11 cellular contexts compared by ENCODE assay signal in genomic region chr17:77442976-77443742, GRCh38.
DNase-seq lines count a peak whose midpoint lies in the region; ATAC-seq and TF ChIP-seq lines count a peak whose summit lies in the region.
"Had no signal": no experiment of that assay in that cellular context is flagged by ENCODE, and none has a peak within 500 bp of the region (broad histone marks: within the 10 kb centered on the region; RNA-seq: fewer than 3 reads in every experiment).

No MANE protein-coding gene starts in this region.

- no peaks in the 10 kb centered on the region for H3K27me3 Mint-ChIP-seq in T-helper 1 cell treated with Interleukin-12 subunit alpha and Interleukin-12 subunit beta and Interleukin-4 antibody, amounts not matched to agents 30 μg/mL and 1 μg/mL, for 36 hours (ENCODE audit: low read depth)
- no peaks in the 10 kb centered on the region for H3K27me3 Mint-ChIP-seq in T-helper 2 cell treated with Interferon-gamma antibody and Interleukin-4, amounts not matched to agents 5 μg/mL and 100 μg/mL, for 36 hours (ENCODE audit: low read depth)
- H3K27me3 Mint-ChIP-seq in stimulated activated naive CD8-positive, alpha-beta T cell treated with anti-CD3 and anti-CD28 coated beads, Interleukin-15, amount 100 ng/mL, for 72 hours, result no peaks in the 10 kb centered on the region

- H3K4me1 Mint-ChIP-seq in T-helper 1 cell treated with Interleukin-12 subunit alpha and Interleukin-12 subunit beta and Interleukin-4 antibody, amounts not matched to agents 30 μg/mL and 1 μg/mL, for 36 hours (ENCODE audit: low read depth), result peaks cover 85% of the 10 kb centered on the region
- peaks cover 87% of the 10 kb centered on the region for H3K4me1 Mint-ChIP-seq in T-helper 2 cell treated with Interferon-gamma antibody and Interleukin-4, amounts not matched to agents 5 μg/mL and 100 μg/mL, for 36 hours (ENCODE audit: low read depth)
- peaks cover 100% of the 10 kb centered on the region for H3K4me1 Mint-ChIP-seq in stimulated activated naive CD8-positive, alpha-beta T cell treated with anti-CD3 and anti-CD28 coated beads, Interleukin-15, amount 100 ng/mL, for 72 hours

- peak overlapping the region; percentile 85 for H3K4me3 Mint-ChIP-seq in T-helper 1 cell treated with Interleukin-12 subunit alpha and Interleukin-12 subunit beta and Interleukin-4 antibody, amounts not matched to agents 30 μg/mL and 1 μg/mL, for 36 hours
- H3K4me3 Mint-ChIP-seq in T-helper 2 cell treated with Interferon-gamma antibody and Interleukin-4, amounts not matched to agents 5 μg/mL and 100 μg/mL, for 36 hours, result peak overlapping the region; percentile 84
- H3K4me3 Mint-ChIP-seq in stimulated activated naive CD8-positive, alpha-beta T cell treated with anti-CD3 and anti-CD28 coated beads, Interleukin-15, amount 100 ng/mL, for 72 hours, result peak overlapping the region; percentile 73 to 86

- DNase-seq in T-helper 1 cell, result no peak
- DNase-seq in T-helper 2 cell treated with Interferon-gamma antibody and Interleukin-4, amounts not matched to agents 5 μg/mL and 100 μg/mL, for 36 hours (ENCODE audit: low spot score), result no peak
- DNase-seq in fibroblast of villous mesenchyme (ENCODE audit: low read depth), result peak; percentile 61
- no peak for DNase-seq in stimulated activated naive CD8-positive, alpha-beta T cell treated with anti-CD3 and anti-CD28 coated beads, Interleukin-15, amount 100 ng/mL, for 72 hours
- no peak for DNase-seq in NCI-H2171 treated with DMSO at 0.1 percent for 48 hours (lab: John Stamatoyannopoulos, UW)
- no peak for DNase-seq in Right ventricle myocardium inferior (ENCODE audit: missing footprints)
- DNase-seq: amniotic stem cell, DMS79 treated with DMSO at 0.1 percent for 48 hours, NCI-H1436 treated with DMSO at 0.1 percent for 48 hours had no signal

- ATAC-seq in stimulated activated naive CD8-positive, alpha-beta T cell treated with anti-CD3 and anti-CD28 coated beads, Interleukin-15, amount 100 ng/mL, for 72 hours, result no peak
- no peak for ATAC-seq in GM21786 (IDR thresholded peaks at IDR 0.05; ENCODE audit: unreplicated experiment)
- no peak for ATAC-seq in Right ventricle myocardium inferior

- peak overlapping the region; percentile 100 for H3K27ac Mint-ChIP-seq in T-helper 1 cell treated with Interleukin-12 subunit alpha and Interleukin-12 subunit beta and Interleukin-4 antibody, amounts not matched to agents 30 μg/mL and 1 μg/mL, for 36 hours
- H3K27ac Mint-ChIP-seq in T-helper 2 cell treated with Interferon-gamma antibody and Interleukin-4, amounts not matched to agents 5 μg/mL and 100 μg/mL, for 36 hours, result peak overlapping the region; percentile 99
- H3K27ac Mint-ChIP-seq in stimulated activated naive CD8-positive, alpha-beta T cell treated with anti-CD3 and anti-CD28 coated beads, Interleukin-15, amount 100 ng/mL, for 72 hours, result peak overlapping the region; percentile 64 to 94

- intact Hi-C loops in Right ventricle myocardium inferior (cut with DNase I), result no loop called here

- no peak for TF ChIP-seq CTCF in fibroblast of villous mesenchyme (IDR thresholded peaks at IDR 0.05; ENCODE audit: insufficient read depth, low read depth, low read length)

- peaks cover 21% of the 10 kb centered on the region for H3K36me3 Mint-ChIP-seq in T-helper 1 cell treated with Interleukin-12 subunit alpha and Interleukin-12 subunit beta and Interleukin-4 antibody, amounts not matched to agents 30 μg/mL and 1 μg/mL, for 36 hours (ENCODE audit: low read depth)
- peaks cover 37% of the 10 kb centered on the region for H3K36me3 Mint-ChIP-seq in T-helper 2 cell treated with Interferon-gamma antibody and Interleukin-4, amounts not matched to agents 5 μg/mL and 100 μg/mL, for 36 hours (ENCODE audit: low read depth)

- H3K9me3 Mint-ChIP-seq in T-helper 1 cell treated with Interleukin-12 subunit alpha and Interleukin-12 subunit beta and Interleukin-4 antibody, amounts not matched to agents 30 μg/mL and 1 μg/mL, for 36 hours, result no peaks in the 10 kb centered on the region
- H3K9me3 Mint-ChIP-seq in T-helper 2 cell treated with Interferon-gamma antibody and Interleukin-4, amounts not matched to agents 5 μg/mL and 100 μg/mL, for 36 hours, result no peaks in the 10 kb centered on the region
- no peaks in the 10 kb centered on the region for H3K9me3 Mint-ChIP-seq in stimulated activated naive CD8-positive, alpha-beta T cell treated with anti-CD3 and anti-CD28 coated beads, Interleukin-15, amount 100 ng/mL, for 72 hours

- H3K4me3 ChIP-seq in fibroblast of villous mesenchyme (ENCODE audit: low read depth, low read length), result no peak overlapping the region
